In the genomic region with DNA sequence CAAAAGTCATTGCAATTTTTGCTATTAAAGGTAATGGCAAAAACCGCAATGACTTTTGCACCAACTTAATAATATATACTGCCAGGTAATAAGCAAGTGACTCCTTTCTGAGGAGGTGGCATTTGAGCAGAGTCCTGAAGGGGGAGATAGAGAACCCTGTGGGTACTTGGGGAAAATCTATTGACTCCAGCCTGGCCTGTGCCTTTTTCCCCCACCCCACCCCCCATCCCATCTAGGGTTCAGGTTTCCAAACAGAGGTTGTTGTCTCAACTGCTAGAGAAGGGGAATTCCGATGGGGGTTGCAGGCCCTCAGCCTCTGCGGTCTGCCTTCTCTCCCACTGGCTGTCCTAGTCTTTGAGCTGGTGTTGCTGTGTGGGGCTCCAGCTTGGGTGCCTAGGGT, we compare ENCODE assay signal across 2 cellular contexts.
TF ChIP-seq lines count a peak whose summit lies in the region.

No MANE protein-coding gene starts in this region.

TF ChIP-seq in SK-N-SH treated with all-trans-retinoic acid at 6 μM for 48 hours, 23 proteins besides CTCF, POLR2A, EP300 and RAD21 (continued from another document):
- TF ChIP-seq, protein P1, sequence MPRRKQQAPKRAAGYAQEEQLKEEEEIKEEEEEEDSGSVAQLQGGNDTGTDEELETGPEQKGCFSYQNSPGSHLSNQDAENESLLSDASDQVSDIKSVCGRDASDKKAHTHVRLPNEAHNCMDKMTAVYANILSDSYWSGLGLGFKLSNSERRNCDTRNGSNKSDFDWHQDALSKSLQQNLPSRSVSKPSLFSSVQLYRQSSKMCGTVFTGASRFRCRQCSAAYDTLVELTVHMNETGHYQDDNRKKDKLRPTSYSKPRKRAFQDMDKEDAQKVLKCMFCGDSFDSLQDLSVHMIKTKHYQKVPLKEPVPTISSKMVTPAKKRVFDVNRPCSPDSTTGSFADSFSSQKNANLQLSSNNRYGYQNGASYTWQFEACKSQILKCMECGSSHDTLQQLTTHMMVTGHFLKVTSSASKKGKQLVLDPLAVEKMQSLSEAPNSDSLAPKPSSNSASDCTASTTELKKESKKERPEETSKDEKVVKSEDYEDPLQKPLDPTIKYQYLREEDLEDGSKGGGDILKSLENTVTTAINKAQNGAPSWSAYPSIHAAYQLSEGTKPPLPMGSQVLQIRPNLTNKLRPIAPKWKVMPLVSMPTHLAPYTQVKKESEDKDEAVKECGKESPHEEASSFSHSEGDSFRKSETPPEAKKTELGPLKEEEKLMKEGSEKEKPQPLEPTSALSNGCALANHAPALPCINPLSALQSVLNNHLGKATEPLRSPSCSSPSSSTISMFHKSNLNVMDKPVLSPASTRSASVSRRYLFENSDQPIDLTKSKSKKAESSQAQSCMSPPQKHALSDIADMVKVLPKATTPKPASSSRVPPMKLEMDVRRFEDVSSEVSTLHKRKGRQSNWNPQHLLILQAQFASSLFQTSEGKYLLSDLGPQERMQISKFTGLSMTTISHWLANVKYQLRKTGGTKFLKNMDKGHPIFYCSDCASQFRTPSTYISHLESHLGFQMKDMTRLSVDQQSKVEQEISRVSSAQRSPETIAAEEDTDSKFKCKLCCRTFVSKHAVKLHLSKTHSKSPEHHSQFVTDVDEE (CRISPR knock-in tag; IDR thresholded peaks at IDR 0.05) = no peak

TF ChIP-seq in SK-N-SH, 30 proteins besides CTCF, POLR2A, EP300 and RAD21 (continued from another document):
- TF ChIP-seq, protein P2, sequence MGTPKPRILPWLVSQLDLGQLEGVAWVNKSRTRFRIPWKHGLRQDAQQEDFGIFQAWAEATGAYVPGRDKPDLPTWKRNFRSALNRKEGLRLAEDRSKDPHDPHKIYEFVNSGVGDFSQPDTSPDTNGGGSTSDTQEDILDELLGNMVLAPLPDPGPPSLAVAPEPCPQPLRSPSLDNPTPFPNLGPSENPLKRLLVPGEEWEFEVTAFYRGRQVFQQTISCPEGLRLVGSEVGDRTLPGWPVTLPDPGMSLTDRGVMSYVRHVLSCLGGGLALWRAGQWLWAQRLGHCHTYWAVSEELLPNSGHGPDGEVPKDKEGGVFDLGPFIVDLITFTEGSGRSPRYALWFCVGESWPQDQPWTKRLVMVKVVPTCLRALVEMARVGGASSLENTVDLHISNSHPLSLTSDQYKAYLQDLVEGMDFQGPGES (IDR thresholded peaks at IDR 0.05; ENCODE audit: low read depth, low read length) = no peak
- TF ChIP-seq JUND (IDR thresholded peaks at IDR 0.05) = no peak
- no peak for TF ChIP-seq TEAD4 (IDR thresholded peaks at IDR 0.05; ENCODE audit: borderline replicate concordance, insufficient read depth)
- TF ChIP-seq, protein P3, sequence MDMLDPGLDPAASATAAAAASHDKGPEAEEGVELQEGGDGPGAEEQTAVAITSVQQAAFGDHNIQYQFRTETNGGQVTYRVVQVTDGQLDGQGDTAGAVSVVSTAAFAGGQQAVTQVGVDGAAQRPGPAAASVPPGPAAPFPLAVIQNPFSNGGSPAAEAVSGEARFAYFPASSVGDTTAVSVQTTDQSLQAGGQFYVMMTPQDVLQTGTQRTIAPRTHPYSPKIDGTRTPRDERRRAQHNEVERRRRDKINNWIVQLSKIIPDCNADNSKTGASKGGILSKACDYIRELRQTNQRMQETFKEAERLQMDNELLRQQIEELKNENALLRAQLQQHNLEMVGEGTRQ (IDR thresholded peaks at IDR 0.05; ENCODE audit: borderline replicate concordance, low read depth, low read length) = no peak
- no peak for TF ChIP-seq CHD2 (IDR thresholded peaks at IDR 0.05; ENCODE audit: low read length, partially characterized antibody)
- TF ChIP-seq SMC3 (IDR thresholded peaks at IDR 0.05; ENCODE audit: low read depth, low read length) = no peak
